ENCODE assay signal across 1 cellular context in genomic region chr4:148795156-148795864, GRCh38.
A peak's percentile ranks its signal among the peaks of the same experiment; 100 is the strongest.
TF ChIP-seq lines count a peak whose summit lies in the region.

No MANE protein-coding gene starts in this region.

TF ChIP-seq in H1, 55 proteins besides CTCF, POLR2A, EP300 and RAD21 (continued from another document):
- TF ChIP-seq MAX (IDR thresholded peaks at IDR 0.05) (0 out of 2 replicates have a peak, but pooled peaks have one; percentile 13), ATF3 (IDR thresholded peaks at IDR 0.05; ENCODE audit: insufficient read depth, low read depth, low read length) (no peak)
